Comparison of ENCODE assay signal across 9 cellular contexts in the genomic region with DNA sequence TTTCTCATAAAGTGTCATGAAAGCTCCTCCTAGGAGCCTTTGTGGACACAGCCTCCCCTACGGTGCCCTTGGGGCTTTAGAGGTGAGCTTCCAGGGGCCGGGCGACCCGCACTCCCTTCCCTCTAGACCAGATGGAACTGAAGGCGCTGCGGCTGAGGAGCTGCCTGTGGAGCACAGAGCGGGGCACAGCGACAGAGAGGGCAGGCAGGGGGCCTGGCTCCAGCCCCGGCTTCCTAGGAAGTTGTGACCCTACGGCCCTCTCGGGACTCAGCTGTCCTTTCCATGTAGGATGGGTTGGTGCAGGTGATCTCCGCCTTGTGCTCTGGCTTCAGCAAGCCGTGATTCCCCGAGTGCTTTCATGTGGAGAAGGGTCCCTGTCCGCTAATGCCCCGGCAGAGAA. TPM values are rescaled to one million over a fixed set of nuclear protein-coding genes. Genes with fewer than 3 reads are reported as not detected.
DNase-seq lines count a peak whose midpoint lies in the region; ATAC-seq lines count a peak whose summit lies in the region.
"Had no signal": no experiment of that assay in that cellular context is flagged by ENCODE, and none has a peak within 500 bp of the region (broad histone marks: within the 10 kb centered on the region; RNA-seq: fewer than 3 reads in every experiment).

No MANE protein-coding gene starts in this region.

- peak overlapping the region in 5 of 7 donors; percentile 65 to 84 (median 76) for H3K4me3 Mint-ChIP-seq in CD8-positive, alpha-beta memory T cell

- H3K9me3 Mint-ChIP-seq in CD8-positive, alpha-beta memory T cell, result peaks cover 0 to 3% (median 1%) of the 10 kb centered on the region in 5 donors

- no peak overlapping the region for H3K4me3 ChIP-seq in CD8-positive, alpha-beta memory T cell (ENCODE audit: low read length)
- H3K4me3 ChIP-seq in HUES6 (ENCODE audit: low read depth, low read length), result peak overlapping the region; percentile 68
- H3K4me3 ChIP-seq: MG63 had no signal

- H3K27me3 ChIP-seq in CD8-positive, alpha-beta memory T cell (ENCODE audit: insufficient read depth, low read length, poor library complexity, severe bottlenecking), result no peaks in the 10 kb centered on the region
- peaks cover 8% of the 10 kb centered on the region for H3K27me3 ChIP-seq in HUES6 (ENCODE audit: control insufficient read depth, insufficient read depth, low read length)
- H3K27me3 ChIP-seq: MG63 had no signal

- peaks cover 16% of the 10 kb centered on the region for H3K4me1 ChIP-seq in CD8-positive, alpha-beta memory T cell (ENCODE audit: insufficient read depth, low read length)
- H3K4me1 ChIP-seq in HUES6 (ENCODE audit: control insufficient read depth, insufficient read depth, low read length), result peaks cover 5% of the 10 kb centered on the region; the same call in 1 of the 2 replicates

- H3K4me1 Mint-ChIP-seq in CD8-positive, alpha-beta memory T cell, result peaks cover 35 to 51% (median 35%) of the 10 kb centered on the region in 3 donors

- CTCF ChIA-PET in CD8-positive, alpha-beta memory T cell (lab: Charles Lee), result interaction anchor here (0.9 to 4.4 kb wide), 28 partner anchors 10 to 757 kb away, joined by 3 to 73 read pairs (median 5); a partner anchor contains a TSS

- H3K36me3 ChIP-seq in CD8-positive, alpha-beta memory T cell (ENCODE audit: insufficient read depth, low read length), result no peaks in the 10 kb centered on the region
- H3K36me3 ChIP-seq in HUES6 (ENCODE audit: control insufficient read depth, insufficient read depth, low read length), result no peaks in the 10 kb centered on the region
- H3K36me3 ChIP-seq: MG63 had no signal

- no peak overlapping the region for H3K9ac ChIP-seq in HUES6 (ENCODE audit: low read length)

- H3K9me3 ChIP-seq in CD8-positive, alpha-beta memory T cell (ENCODE audit: low read length), result no peaks in the 10 kb centered on the region
- H3K9me3 ChIP-seq in HUES6 (ENCODE audit: control insufficient read depth, insufficient read depth, low read depth, low read length), result no peaks in the 10 kb centered on the region
- H3K9me3 ChIP-seq: MG63 had no signal

- no peak overlapping the region for H3K27ac ChIP-seq in CD8-positive, alpha-beta memory T cell (ENCODE audit: low read depth, low read length)
- H3K27ac ChIP-seq in HUES6 (ENCODE audit: low read depth, low read length) (no peak overlapping the region), cingulate gyrus (ENCODE audit: low read depth, low read length) (peak overlapping the region; percentile 39)

- no peaks in the 10 kb centered on the region for H3K36me3 Mint-ChIP-seq in CD8-positive, alpha-beta memory T cell

- no peak for DNase-seq in CD8-positive, alpha-beta memory T cell
- DNase-seq in mesenteric fat pad (ENCODE audit: low spot score) (peak; percentile 80), COLO668 (lab: John Stamatoyannopoulos, UW; ENCODE audit: unreplicated experiment) (no peak), NCI-H1694 (lab: John Stamatoyannopoulos, UW) (no peak)

- H3K27me3 Mint-ChIP-seq in CD8-positive, alpha-beta memory T cell, result no peaks in the 10 kb centered on the region

- H3K27ac Mint-ChIP-seq in CD8-positive, alpha-beta memory T cell, result peak overlapping the region in 2 of 8 donors; percentile 70 to 78

- ATAC-seq in HG02642 (IDR thresholded peaks at IDR 0.05; ENCODE audit: poor library complexity, unreplicated experiment), result no peak
- ATAC-seq in HG02588 (IDR thresholded peaks at IDR 0.05; ENCODE audit: unreplicated experiment), result no peak

- POLR2A ChIA-PET in CD8-positive, alpha-beta memory T cell (lab: Charles Lee), result no interaction called here

RNA-seq across cellular contexts. Expression of a gene that starts 23.6 kb away (rescaled TPM):
- total RNA-seq in CD8-positive, alpha-beta memory T cell, result 10 to 100 TPM; 14.1 to 14.8 TPM
- polyA plus RNA-seq in CD8-positive, alpha-beta memory T cell, result 0.51 TPM
- total RNA-seq in mesenteric fat pad, result not detected

Comparison
In these comparisons a context has a peak if more than half of its experiments do, and no peak if none do; other contexts are left out.
1. RNA of a gene that starts 23.6 kb away (total RNA-seq): 14.1 to 14.8 TPM in CD8-positive, alpha-beta memory T cell; not detected in mesenteric fat pad (single experiment); every median in the first group is over 10 times any median in the second.